In the genomic region with DNA sequence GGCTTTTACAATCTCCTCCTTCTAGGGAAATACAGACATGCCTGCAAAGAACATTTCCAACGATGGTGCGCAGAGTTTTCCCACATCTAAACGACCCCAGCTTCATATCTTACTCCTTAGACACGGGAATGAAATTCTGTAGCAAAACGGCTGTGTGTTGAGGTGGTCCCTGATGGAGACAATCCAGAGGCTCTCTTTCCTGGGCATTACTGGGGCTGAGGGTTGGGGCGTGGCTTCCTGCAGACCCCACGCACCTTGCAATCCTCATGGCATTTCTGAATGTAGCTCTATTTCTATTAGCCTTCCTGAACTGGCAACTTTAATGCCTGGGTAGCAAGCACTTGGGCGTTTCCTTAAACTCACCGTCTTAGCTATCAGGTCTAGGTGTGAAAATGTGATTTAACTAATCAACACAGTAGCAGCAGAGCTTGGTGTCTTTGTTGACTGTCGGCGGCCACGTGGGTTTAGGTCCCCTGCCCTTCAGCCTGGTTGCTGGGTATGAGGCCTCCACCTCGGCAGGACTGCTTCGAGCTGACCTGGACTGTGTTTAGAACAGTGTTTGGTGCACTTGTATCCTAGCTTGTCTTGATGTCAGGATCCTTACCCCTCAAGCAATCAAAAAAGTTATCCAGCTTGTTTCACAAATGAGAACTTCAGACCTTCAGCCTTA, we compare ENCODE assay signal across 25 cellular contexts.
A peak's percentile ranks its signal among the peaks of the same experiment; 100 is the strongest.
DNase-seq lines count a peak whose midpoint lies in the region; ATAC-seq, FAIRE-seq and TF ChIP-seq lines count a peak whose summit lies in the region.
"Had no signal": no experiment of that assay in that cellular context is flagged by ENCODE, and none has a peak within 500 bp of the region (broad histone marks: within the 10 kb centered on the region; RNA-seq: fewer than 3 reads in every experiment).

No MANE protein-coding gene starts in this region.

- H3K4me2 ChIP-seq in HepG2 (ENCODE audit: low read depth, low read length), result no peak overlapping the region
- H3K4me2 ChIP-seq: BLaER1, GM23338 had no signal

- POLR2A ChIA-PET in HepG2 (lab: Yijun Ruan, JAX), result no interaction called here

- in situ Hi-C loops in HepG2 (cut with HindIII; ENCODE audit: extremely low pct_ligation_motif_present, low pct_unique_long_range_greater_than_20kb), result no loop called here

- H3K4me3 Mint-ChIP-seq in nephron progenitor cell, result no peak overlapping the region
- H3K4me3 Mint-ChIP-seq: B cell; CD14-positive monocyte; CD4-positive, alpha-beta T cell; CD8-positive, alpha-beta memory T cell; GM23338; H9 had no signal

- H3K9me3 ChIP-seq in HepG2 (ENCODE audit: low read length) (no peaks in the 10 kb centered on the region), right lobe of liver (no peaks in the 10 kb centered on the region), kidney (ENCODE audit: control insufficient read depth in 1 of 2, low read length in 2 of 2) (no peaks in the 10 kb centered on the region), breast epithelium (no peaks in the 10 kb centered on the region)
- H3K9me3 ChIP-seq: BLaER1 had no signal

- peak overlapping the region; percentile 62 for H3K27ac ChIP-seq in HepG2 (ENCODE audit: extremely low read length, insufficient read depth, low read length)
- no peak overlapping the region for H3K27ac ChIP-seq in right lobe of liver
- peak overlapping the region; percentile 62 for H3K27ac ChIP-seq in kidney (ENCODE audit: low read depth in 2 of 2, low read length in 2 of 2)
- no peak overlapping the region for H3K27ac ChIP-seq in breast epithelium
- H3K27ac ChIP-seq: 22Rv1, BLaER1 had no signal

- no peak for TF ChIP-seq POLR2A in HepG2 (IDR thresholded peaks at IDR 0.05; ENCODE audit: insufficient read depth in 1 of 2, low read depth in 2 of 2, low read length in 2 of 2)
- TF ChIP-seq POLR2A in right lobe of liver (IDR thresholded peaks at IDR 0.05), result no peak
- no peak for TF ChIP-seq POLR2A in breast epithelium (IDR thresholded peaks at IDR 0.05)

- no peaks in the 10 kb centered on the region for H4K20me1 ChIP-seq in HepG2 (ENCODE audit: insufficient read depth, low read length)

- CTCF ChIA-PET in HepG2 (lab: Yijun Ruan, JAX; ENCODE audit: low intra/inter-chr PET ratio, low total read pairs), result no interaction called here

- peaks cover 6% of the 10 kb centered on the region for H3K9me3 Mint-ChIP-seq in nephron progenitor cell
- H3K9me3 Mint-ChIP-seq: CD4-positive, alpha-beta T cell; CD8-positive, alpha-beta memory T cell; GM23338; H9 had no signal

- peaks cover 0 to 3% of the 10 kb centered on the region in 2 experiments; a peak in 2 of 5 replicates for H3K36me3 ChIP-seq in HepG2 (replicated peaks in 1 of 2; ENCODE audit: control insufficient read depth in 1 of 2, insufficient read depth in 2 of 2, low read length in 2 of 2)
- no peaks in the 10 kb centered on the region for H3K36me3 ChIP-seq in right lobe of liver
- H3K36me3 ChIP-seq in kidney (ENCODE audit: control insufficient read depth in 1 of 2, insufficient read depth in 2 of 2, low read length in 2 of 2), result peaks cover 0 to under 1% of the 10 kb centered on the region in 2 donors
- no peaks in the 10 kb centered on the region for H3K36me3 ChIP-seq in breast epithelium

- intact Hi-C loops in HepG2 (cut with micrococcal nuclease; ENCODE audit: unreplicated experiment), result no loop called here
- intact Hi-C loops in right lobe of liver (cut with DNase I), result no loop called here
- intact Hi-C loops in kidney (cut with DNase I), result no loop called here
- intact Hi-C loops in posterior vena cava (cut with DNase I), result no loop called here
- intact Hi-C loops in breast epithelium (cut with DNase I; ENCODE audit: low total_unique reads), result no loop called here

- H3K4me1 ChIP-seq in HepG2 (ENCODE audit: insufficient read depth, low read length), result peaks cover 56% of the 10 kb centered on the region
- H3K4me1 ChIP-seq in right lobe of liver, result no peaks in the 10 kb centered on the region
- peaks cover 6 to 12% of the 10 kb centered on the region in 2 donors for H3K4me1 ChIP-seq in kidney (ENCODE audit: control insufficient read depth in 1 of 2, insufficient read depth in 1 of 2, low read depth in 1 of 2, low read length in 2 of 2)
- no peaks in the 10 kb centered on the region for H3K4me1 ChIP-seq in breast epithelium
- H3K4me1 ChIP-seq: BLaER1 had no signal

- H3K27me3 ChIP-seq in HepG2 (ENCODE audit: control insufficient read depth in 1 of 2, insufficient read depth in 2 of 2, low read length in 2 of 2) (no peaks in the 10 kb centered on the region), right lobe of liver (no peaks in the 10 kb centered on the region), breast epithelium (no peaks in the 10 kb centered on the region)
- H3K27me3 ChIP-seq: BLaER1 had no signal

- H3K36me3 Mint-ChIP-seq in nephron progenitor cell (ENCODE audit: low read depth), result peaks cover 23% of the 10 kb centered on the region
- H3K36me3 Mint-ChIP-seq: CD14-positive monocyte had no signal

- H3K27ac Mint-ChIP-seq in nephron progenitor cell, result no peak overlapping the region
- H3K27ac Mint-ChIP-seq: B cell; CD14-positive monocyte; CD4-positive, alpha-beta T cell; GM23338; H9 had no signal

- WGBS in HepG2 (ENCODE audit: low lambda C conversion rate), result 85% methylated on average over 14 of the region's 14 CpGs
- WGBS in right lobe of liver (ENCODE audit: insufficient coverage, low coverage, low lambda C conversion rate, missing lambda C conversion rate), result 90% methylated on average over 10 of the region's 14 CpGs

- TF ChIP-seq EP300 in HepG2 (IDR thresholded peaks at IDR 0.05; ENCODE audit: low read depth in 2 of 2, low read length in 2 of 2), result no peak
- TF ChIP-seq EP300 in HepG2 (CRISPR knock-in tag; IDR thresholded peaks at IDR 0.05; ENCODE audit: borderline replicate concordance), result no peak

- peaks cover 4% of the 10 kb centered on the region for H3K4me1 Mint-ChIP-seq in nephron progenitor cell
- H3K4me1 Mint-ChIP-seq: B cell; CD14-positive monocyte; CD8-positive, alpha-beta memory T cell had no signal

- ATAC-seq in HepG2, result no peak
- no peak for ATAC-seq in right lobe of liver
- ATAC-seq: GM12878, GM23338, HCT116 had no signal

- DNase-seq in HepG2 (ENCODE audit: low spot score) (no peak), right lobe of liver (no peak), kidney (no peak), posterior vena cava (ENCODE audit: low spot score) (peak; percentile 62), nephron progenitor cell (no peak), breast epithelium (ENCODE audit: low spot score in 2 of 2) (no peak), C1 segment of cervical spinal cord (lab: John Stamatoyannopoulos, UW) (no peak), NCI-H446 treated with DMSO at 0.1 percent for 48 hours (lab: John Stamatoyannopoulos, UW) (no peak)
- DNase-seq: CD4-positive, alpha-beta T cell; CD8-positive, alpha-beta memory T cell; DMS 273 treated with DMSO at 0.1 percent for 48 hours; DMS79; EL; GDM1; H9 had no signal

- TF ChIP-seq CTCF in HepG2 (CRISPR knock-in tag; IDR thresholded peaks at IDR 0.05) (no peak), right lobe of liver (IDR thresholded peaks at IDR 0.05) (no peak), kidney (IDR thresholded peaks at IDR 0.05; ENCODE audit: borderline replicate concordance, extremely low read depth, insufficient read depth) (no peak), nephron progenitor cell (IDR thresholded peaks at IDR 0.05) (no peak), breast epithelium (IDR thresholded peaks at IDR 0.05) (no peak)

- TF ChIP-seq RAD21 in HepG2 (CRISPR knock-in tag; IDR thresholded peaks at IDR 0.05), result no peak

- BruUV-seq in HepG2 (replicated peaks; lab: Mats Ljungman, UMichigan), result no TSS peak

- no peak overlapping the region for H3K9ac ChIP-seq in HepG2 (ENCODE audit: insufficient read depth, low read depth, low read length)
- H3K9ac ChIP-seq in kidney (ENCODE audit: low read length in 2 of 2), result peak overlapping the region in 1 of 2 donors; percentile 32
- H3K9ac ChIP-seq: BLaER1 had no signal

- FAIRE-seq in HepG2 (lab: Jason Lieb, UNC), result no peak
- no peak for FAIRE-seq in kidney (lab: Jason Lieb, UNC)
- FAIRE-seq: A204.1, D721Med, GM12878, GM19239 had no signal

- peaks cover 2% of the 10 kb centered on the region for H3K27me3 Mint-ChIP-seq in nephron progenitor cell (ENCODE audit: low read depth, poor library complexity)
- H3K27me3 Mint-ChIP-seq: B cell had no signal

- H2AFZ ChIP-seq in HepG2 (ENCODE audit: low read length), result no peak overlapping the region
- H2AFZ ChIP-seq: GM23338 had no signal

- H3K4me3 ChIP-seq in HepG2 (replicated peaks in 1 of 3; ENCODE audit: insufficient read depth in 1 of 3, low read depth in 2 of 3, low read length in 3 of 3) (no peak overlapping the region), right lobe of liver (no peak overlapping the region), kidney (ENCODE audit: low read length in 2 of 2) (no peak overlapping the region), breast epithelium (no peak overlapping the region)
- H3K4me3 ChIP-seq: BLaER1, GM12878, GM23338 had no signal

- H3K79me2 ChIP-seq in HepG2 (ENCODE audit: insufficient read depth, low read length), result no peaks in the 10 kb centered on the region

TF ChIP-seq in HepG2, 621 proteins besides CTCF, POLR2A, EP300 and RAD21 (continues in another document):
- TF ChIP-seq STAT6 (CRISPR knock-in tag; IDR thresholded peaks at IDR 0.05; ENCODE audit: borderline replicate concordance), result 0 out of 2 replicates have a peak, but pooled peaks have one; percentile 6

Comparison
In these comparisons a context has a peak if more than half of its experiments do, and no peak if none do; other contexts are left out.
1. H3K27ac ChIP-seq: peak in HepG2 (single experiment) and kidney (2 of 2); none in right lobe of liver (0 of 3) and breast epithelium (0 of 2).